In genomic region chr1:32774464-32774808, GRCh38 we compare ENCODE assay signal across 15 cellular contexts. TPM values are rescaled to one million over a fixed set of nuclear protein-coding genes. Genes with fewer than 3 reads are reported as not detected.
DNase-seq lines count a peak whose midpoint lies in the region; ATAC-seq and TF ChIP-seq lines count a peak whose summit lies in the region.
"Had no signal": no experiment of that assay in that cellular context is flagged by ENCODE, and none has a peak within 500 bp of the region (broad histone marks: within the 10 kb centered on the region; RNA-seq: fewer than 3 reads in every experiment).

No MANE protein-coding gene starts in this region.

- peak overlapping the region; percentile 8 to 43 (median 38) for H3K9ac ChIP-seq in skeletal muscle tissue (ENCODE audit: low read depth in 1 of 3, low read length in 3 of 3)

- H3K9me2 ChIP-seq in GM23338 (ENCODE audit: insufficient read depth) = no peaks in the 10 kb centered on the region

- no peak overlapping the region for H2AFZ ChIP-seq in GM23338

- H3K4me1 ChIP-seq in GM23338 (ENCODE audit: insufficient read depth) = peaks cover 12% of the 10 kb centered on the region; the same call in 1 of the 2 replicates
- peaks cover 39% of the 10 kb centered on the region for H3K4me1 ChIP-seq in SJCRH30
- H3K4me1 ChIP-seq in skeletal muscle tissue (ENCODE audit: control insufficient read depth in 3 of 3, insufficient read depth in 3 of 3, low read length in 3 of 3) = peaks cover 5 to 10% (median 6%) of the 10 kb centered on the region in 3 donors

- H3K27ac ChIP-seq in GM23338 (ENCODE audit: low read depth) (no peak overlapping the region), SJCRH30 (peak overlapping the region; percentile 44; the same call in 1 of the 2 replicates), skeletal muscle tissue (ENCODE audit: low read depth, low read length) (no peak overlapping the region)
- H3K27ac ChIP-seq: thoracic aorta had no signal

- no peaks in the 10 kb centered on the region for H3K9me3 Mint-ChIP-seq in GM23338
- H3K9me3 Mint-ChIP-seq in central memory CD8-positive, alpha-beta T cell = no peaks in the 10 kb centered on the region
- H3K9me3 Mint-ChIP-seq: CD4-positive, alpha-beta T cell had no signal

- peaks cover 59% of the 10 kb centered on the region for H3F3A ChIP-seq in GM23338 (replicated peaks; ENCODE audit: low read depth)

- ATAC-seq in GM23338 (no peak; the same call in 2 of the 3 replicates), HG02571 (IDR thresholded peaks at IDR 0.05; ENCODE audit: unreplicated experiment) (no peak)
- no peak for ATAC-seq in central memory CD8-positive, alpha-beta T cell (replicated peaks; ENCODE audit: extremely low read depth, poor library complexity, severe bottlenecking)
- ATAC-seq: mucosa of descending colon had no signal

- no peaks in the 10 kb centered on the region for H3K27me3 ChIP-seq in GM23338 (ENCODE audit: insufficient read depth)
- H3K27me3 ChIP-seq in SJCRH30 = no peaks in the 10 kb centered on the region
- no peaks in the 10 kb centered on the region for H3K27me3 ChIP-seq in skeletal muscle tissue (ENCODE audit: control insufficient read depth in 3 of 3, insufficient read depth in 3 of 3, low read length in 3 of 3)

- H3K4me2 ChIP-seq in GM23338 = no peak overlapping the region

- no peak overlapping the region for H3K27ac Mint-ChIP-seq in GM23338
- H3K27ac Mint-ChIP-seq in central memory CD8-positive, alpha-beta T cell (ENCODE audit: low read depth) = peak overlapping the region; percentile 13
- H3K27ac Mint-ChIP-seq: CD4-positive, alpha-beta T cell had no signal

- H3K36me3 Mint-ChIP-seq in GM23338 (ENCODE audit: low read depth) = peaks cover 65% of the 10 kb centered on the region
- peaks cover 30% of the 10 kb centered on the region for H3K36me3 Mint-ChIP-seq in central memory CD8-positive, alpha-beta T cell (ENCODE audit: insufficient read depth)

- DNase-seq in GM23338 (ENCODE audit: low spot score) (no peak), SJCRH30 (no peak), erythroblast (lab: John Stamatoyannopoulos, UW) (no peak), NCI-H1694 treated with DMSO at 0.1 percent for 48 hours (lab: John Stamatoyannopoulos, UW) (no peak)
- DNase-seq in central memory CD8-positive, alpha-beta T cell (ENCODE audit: low spot score in 2 of 2) = no peak
- DNase-seq: CD4-positive, alpha-beta T cell; central memory CD4-positive, alpha-beta T cell; GF-D8; MM.1S; NCI-H2107; SHP77 had no signal

- no peak overlapping the region for H3K4me3 ChIP-seq in GM23338
- H3K4me3 ChIP-seq in SJCRH30 = no peak overlapping the region
- H3K4me3 ChIP-seq in skeletal muscle tissue (ENCODE audit: low read length in 3 of 3) = no peak overlapping the region
- H3K4me3 ChIP-seq: mucosa of descending colon, thoracic aorta had no signal

- H3K4me1 Mint-ChIP-seq in GM23338 = peaks cover 34% of the 10 kb centered on the region
- H3K4me1 Mint-ChIP-seq in central memory CD8-positive, alpha-beta T cell = peaks cover 16% of the 10 kb centered on the region

- H3K36me3 ChIP-seq in GM23338 (ENCODE audit: insufficient read depth) (peaks cover 37% of the 10 kb centered on the region), SJCRH30 (peaks cover 24% of the 10 kb centered on the region), skeletal muscle tissue (ENCODE audit: control insufficient read depth in 3 of 3, insufficient read depth in 3 of 3, low read length in 3 of 3) (peaks cover 18 to 32% (median 31%) of the 10 kb centered on the region in 3 donors)

- TF ChIP-seq POLR2A in erythroblast (IDR thresholded peaks at IDR 0.05; ENCODE audit: low read length) = no peak

- H3K79me2 ChIP-seq in GM23338 (replicated peaks; ENCODE audit: insufficient read depth) = no peaks in the 10 kb centered on the region

- H3K4me3 Mint-ChIP-seq in GM23338 = no peak overlapping the region; the same call in 2 of the 3 replicates
- H3K4me3 Mint-ChIP-seq in central memory CD8-positive, alpha-beta T cell = no peak overlapping the region
- H3K4me3 Mint-ChIP-seq: CD4-positive, alpha-beta T cell had no signal

- H3K27me3 Mint-ChIP-seq in GM23338 (ENCODE audit: insufficient read depth, low read depth, poor library complexity) = peaks cover 22% of the 10 kb centered on the region
- H3K27me3 Mint-ChIP-seq in central memory CD8-positive, alpha-beta T cell = no peaks in the 10 kb centered on the region
- H3K27me3 Mint-ChIP-seq: CD4-positive, alpha-beta T cell had no signal

- no peaks in the 10 kb centered on the region for H3K9me3 ChIP-seq in SJCRH30 (replicated peaks)
- no peaks in the 10 kb centered on the region for H3K9me3 ChIP-seq in skeletal muscle tissue (ENCODE audit: control insufficient read depth in 3 of 3, low read length in 3 of 3)
- H3K9me3 ChIP-seq: mucosa of descending colon, thoracic aorta had no signal

- H4K20me1 ChIP-seq in GM23338 (replicated peaks; ENCODE audit: insufficient read depth) = peaks cover 31% of the 10 kb centered on the region

- no peak for TF ChIP-seq CTCF in GM23338 (conservative IDR thresholded peaks at IDR 0.05; ENCODE audit: low read depth in 2 of 2)

TF ChIP-seq in GM23338, 12 proteins besides CTCF, POLR2A, EP300 and RAD21:
- TF ChIP-seq POLR2AphosphoS5 (IDR thresholded peaks at IDR 0.05; ENCODE audit: low read depth) = peak; percentile 71
- TF ChIP-seq CREB1 (CRISPR knock-in tag; IDR thresholded peaks at IDR 0.05; ENCODE audit: low read depth) = no peak
TF ChIP-seq in GM23338: peak in this region for 1.

RNA-seq across cellular contexts. Expression of gene YARS1, which starts 42.7 kb away (rescaled TPM):
- 158 and 182 TPM in 2 replicates for total RNA-seq in GM23338 (2014; rRNA removed; shearing (Covaris generic))
- polyA plus RNA-seq in GM23338 (2016; fragmentation: Nextera tagmentation; extraction: Ambion mirVana) = 132 and 134 TPM in 2 replicates
- total RNA-seq in SJCRH30 (2014; rRNA removed; shearing (Covaris generic)) = 81.3 and 91.7 TPM in 2 replicates
- 33.9 TPM for total RNA-seq in skeletal muscle tissue

RNA-seq across cellular contexts. Expression of gene S100PBP, which starts 43.0 kb away (rescaled TPM):
- 60.5 and 65.2 TPM in 2 replicates for total RNA-seq in GM23338 (2014; rRNA removed; shearing (Covaris generic))
- polyA plus RNA-seq in GM23338 (2016; fragmentation: Nextera tagmentation; extraction: Ambion mirVana) = 21.9 and 30.6 TPM in 2 replicates
- 37.1 and 42.6 TPM in 2 replicates for total RNA-seq in SJCRH30 (2014; rRNA removed; shearing (Covaris generic))
- 22.4 TPM for total RNA-seq in skeletal muscle tissue
